In the genomic region with DNA sequence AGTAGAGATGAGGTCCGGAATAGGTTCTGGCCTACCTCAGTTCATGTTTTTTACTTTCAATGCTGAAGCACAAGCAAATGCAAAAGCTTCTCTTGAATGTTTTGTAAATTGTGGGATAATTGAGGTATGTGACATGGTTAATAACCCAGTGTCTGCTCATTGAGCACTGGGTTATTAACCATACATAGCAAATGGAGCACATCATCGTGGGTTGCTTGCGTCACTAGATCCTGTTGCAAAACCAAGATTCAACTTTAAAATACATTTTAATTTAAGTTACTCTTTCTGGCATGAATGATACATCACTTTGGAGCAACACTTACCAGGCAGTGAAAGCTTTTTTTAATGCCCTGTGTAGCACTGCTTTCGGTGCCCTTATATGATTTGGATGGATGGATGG, we compare ENCODE assay signal across 17 cellular contexts.
"Had no signal": no experiment of that assay in that cellular context is flagged by ENCODE, and none has a peak within 500 bp of the region (broad histone marks: within the 10 kb centered on the region; RNA-seq: fewer than 3 reads in every experiment).

No MANE protein-coding gene starts in this region.

- H3K9me3 ChIP-seq: colonic mucosa, esophagus squamous epithelium, gastrocnemius medialis, psoas muscle, right lobe of liver, testis, tibial nerve had no signal

- H3K36me3 ChIP-seq: colonic mucosa, esophagus squamous epithelium, gastrocnemius medialis, right lobe of liver, tibial nerve had no signal

- H3K4me1 ChIP-seq: colonic mucosa, right lobe of liver had no signal

- H3K27me3 ChIP-seq: colonic mucosa, esophagus squamous epithelium, gastrocnemius medialis, right lobe of liver, testis, tibial nerve had no signal

- H3K27ac ChIP-seq: colonic mucosa, esophagus squamous epithelium, gastrocnemius medialis, psoas muscle, right lobe of liver, testis, tibial nerve had no signal

- DNase-seq: colonic mucosa; dermis blood vessel endothelial cell; esophagus squamous epithelium; gastrocnemius medialis; kidney; left colon; left ventricle myocardium superior; mesenchymal stem cell; midbrain; psoas muscle; retina; right lobe of liver; stimulated activated CD4-positive, alpha-beta T cell treated with anti-CD3 and anti-CD28 coated beads, Interleukin-4, amount 100 ng/mL, for 24 hours; stimulated activated naive CD8-positive, alpha-beta T cell treated with anti-CD3 and anti-CD28 coated beads, Interleukin-15, amount 100 ng/mL, for 72 hours; testis had no signal

- H3K4me3 ChIP-seq: colonic mucosa, esophagus squamous epithelium, gastrocnemius medialis, lung, psoas muscle, right lobe of liver, testis, tibial nerve had no signal

- FAIRE-seq: kidney had no signal
